8 cellular contexts compared by ENCODE assay signal in genomic region chr6:11700118-11700718, GRCh38.
A peak's percentile ranks its signal among the peaks of the same experiment; 100 is the strongest.
DNase-seq lines count a peak whose midpoint lies in the region; ATAC-seq and TF ChIP-seq lines count a peak whose summit lies in the region.

No MANE protein-coding gene starts in this region.

- no peaks in the 10 kb centered on the region for H3K9me2 ChIP-seq in Loucy (replicated peaks; ENCODE audit: low read depth, low read length)

- H3F3A ChIP-seq in Loucy (ENCODE audit: low read depth), result no peaks in the 10 kb centered on the region

- H3K9me3 ChIP-seq in Loucy (ENCODE audit: insufficient read depth, low read depth, low read length), result no peaks in the 10 kb centered on the region

- peaks cover 42% of the 10 kb centered on the region for H3K4me1 Mint-ChIP-seq in activated T-cell treated with anti-CD3 and anti-CD28 coated beads, Interleukin-2, amount 50 U/mL, for 72 hours (ENCODE audit: low read depth)
- H3K4me1 Mint-ChIP-seq in stimulated activated naive CD8-positive, alpha-beta T cell treated with anti-CD3 and anti-CD28 coated beads, Interleukin-15, amount 100 ng/mL, for 72 hours, result peaks cover 42% of the 10 kb centered on the region

- no peaks in the 10 kb centered on the region for H4K20me1 ChIP-seq in Loucy (ENCODE audit: insufficient read depth, low read length, poor library complexity, severe bottlenecking)

- no peaks in the 10 kb centered on the region for H3K79me2 ChIP-seq in Loucy (ENCODE audit: insufficient read depth, low read length)

- DNase-seq in DMS153 treated with DMSO at 0.1 percent for 48 hours (lab: John Stamatoyannopoulos, UW; ENCODE audit: unreplicated experiment) (peak; percentile 6), SKM-1 (lab: John Stamatoyannopoulos, UW; ENCODE audit: unreplicated experiment) (peak; percentile 32), foreskin fibroblast (peak; percentile 20 to 70), superior temporal gyrus (ENCODE audit: extremely low spot score) (peak; percentile 81)
- DNase-seq in activated T-cell treated with anti-CD3 and anti-CD28 coated beads, Interleukin-2, amount 50 U/mL, for 72 hours, result no peak
- no peak for DNase-seq in stimulated activated naive CD8-positive, alpha-beta T cell treated with anti-CD3 and anti-CD28 coated beads, Interleukin-15, amount 100 ng/mL, for 72 hours

- H3K4me3 Mint-ChIP-seq in activated T-cell treated with anti-CD3 and anti-CD28 coated beads, Interleukin-2, amount 50 U/mL, for 72 hours, result no peak overlapping the region
- no peak overlapping the region for H3K4me3 Mint-ChIP-seq in stimulated activated naive CD8-positive, alpha-beta T cell treated with anti-CD3 and anti-CD28 coated beads, Interleukin-15, amount 100 ng/mL, for 72 hours

- H2AFZ ChIP-seq in Loucy (ENCODE audit: low read length), result no peak overlapping the region

- H3K27me3 ChIP-seq in Loucy (ENCODE audit: insufficient read depth, low read length, poor library complexity, severe bottlenecking), result no peaks in the 10 kb centered on the region

- H3K4me3 ChIP-seq in Loucy (ENCODE audit: low read length, poor library complexity, severe bottlenecking) (no peak overlapping the region), foreskin fibroblast (ENCODE audit: low read depth in 1 of 2, low read length in 2 of 2) (no peak overlapping the region)

- ATAC-seq in activated T-cell treated with anti-CD3 and anti-CD28 coated beads, Interleukin-2, amount 50 U/mL, for 72 hours (replicated peaks in 1 of 2), result no peak
- ATAC-seq in stimulated activated naive CD8-positive, alpha-beta T cell treated with anti-CD3 and anti-CD28 coated beads, Interleukin-15, amount 100 ng/mL, for 72 hours, result no peak
- no peak for ATAC-seq in HG02623 (IDR thresholded peaks at IDR 0.05; ENCODE audit: unreplicated experiment)

- TF ChIP-seq CTCF in Loucy (conservative IDR thresholded peaks at IDR 0.05; ENCODE audit: low read length) (peak; percentile 62), foreskin fibroblast (IDR thresholded peaks at IDR 0.05; ENCODE audit: low read depth, low read length) (peak; percentile 28)

- no peak overlapping the region for H3K27ac Mint-ChIP-seq in activated T-cell treated with anti-CD3 and anti-CD28 coated beads, Interleukin-2, amount 50 U/mL, for 72 hours
- no peak overlapping the region for H3K27ac Mint-ChIP-seq in stimulated activated naive CD8-positive, alpha-beta T cell treated with anti-CD3 and anti-CD28 coated beads, Interleukin-15, amount 100 ng/mL, for 72 hours

- no peak overlapping the region for H3K4me2 ChIP-seq in Loucy (ENCODE audit: low read depth, low read length, poor library complexity, severe bottlenecking)

- no peaks in the 10 kb centered on the region for H3K27me3 Mint-ChIP-seq in activated T-cell treated with anti-CD3 and anti-CD28 coated beads, Interleukin-2, amount 50 U/mL, for 72 hours (ENCODE audit: low read depth)
- H3K27me3 Mint-ChIP-seq in stimulated activated naive CD8-positive, alpha-beta T cell treated with anti-CD3 and anti-CD28 coated beads, Interleukin-15, amount 100 ng/mL, for 72 hours, result no peaks in the 10 kb centered on the region

- H3K4me1 ChIP-seq in Loucy (ENCODE audit: insufficient read depth, low read length, poor library complexity, severe bottlenecking), result no peaks in the 10 kb centered on the region

- H3K9me3 Mint-ChIP-seq in activated T-cell treated with anti-CD3 and anti-CD28 coated beads, Interleukin-2, amount 50 U/mL, for 72 hours, result peaks cover 0 to 4% of the 10 kb centered on the region in 2 donors
- peaks cover 6 to 12% of the 10 kb centered on the region in 2 donors for H3K9me3 Mint-ChIP-seq in stimulated activated naive CD8-positive, alpha-beta T cell treated with anti-CD3 and anti-CD28 coated beads, Interleukin-15, amount 100 ng/mL, for 72 hours

- peaks cover 0 to 3% of the 10 kb centered on the region in 2 donors for H3K36me3 Mint-ChIP-seq in activated T-cell treated with anti-CD3 and anti-CD28 coated beads, Interleukin-2, amount 50 U/mL, for 72 hours (ENCODE audit: insufficient read depth in 2 of 2)

- no peak overlapping the region for H3K9ac ChIP-seq in Loucy (ENCODE audit: low read depth, low read length, poor library complexity, severe bottlenecking)

- no peaks in the 10 kb centered on the region for H3K36me3 ChIP-seq in Loucy (ENCODE audit: insufficient read depth, low read length)

Comparison
In these comparisons a context has a peak if more than half of its experiments do, and no peak if none do; other contexts are left out.
1. DNase-seq: peak in DMS153 treated with DMSO at 0.1 percent for 48 hours (single experiment), SKM-1 (single experiment), foreskin fibroblast (2 of 2) and superior temporal gyrus (single experiment); none in activated T-cell treated with anti-CD3 and anti-CD28 coated beads, Interleukin-2, amount 50 U/mL, for 72 hours (0 of 2) and stimulated activated naive CD8-positive, alpha-beta T cell treated with anti-CD3 and anti-CD28 coated beads, Interleukin-15, amount 100 ng/mL, for 72 hours (0 of 2).